In genomic region chr3:46361408-46362283, GRCh38 we compare ENCODE assay signal across 12 cellular contexts. TPM values are rescaled to one million over a fixed set of nuclear protein-coding genes. Genes with fewer than 3 reads are reported as not detected.
DNase-seq lines count a peak whose midpoint lies in the region; ATAC-seq, FAIRE-seq and TF ChIP-seq lines count a peak whose summit lies in the region.
"Had no signal": no experiment of that assay in that cellular context is flagged by ENCODE, and none has a peak within 500 bp of the region (broad histone marks: within the 10 kb centered on the region; RNA-seq: fewer than 3 reads in every experiment).

No MANE protein-coding gene starts in this region.

- POLR2A ChIA-PET in GM12878 (lab: Charles Lee): no interaction called here

- TF ChIP-seq RAD21 in GM12878 (IDR thresholded peaks at IDR 0.05; ENCODE audit: insufficient read depth, low read depth, low read length): no peak

- no peak overlapping the region for H3K18ac ChIP-seq in neuronal stem cell (ENCODE audit: low read length)

- TF ChIP-seq CTCF in DND-41 (IDR thresholded peaks at IDR 0.05; ENCODE audit: borderline replicate concordance, extremely low read depth, low read length, poor library complexity, severe bottlenecking) (no peak), GM12878 (IDR thresholded peaks at IDR 0.05 in 2 of 3, conservative IDR thresholded peaks at IDR 0.05 in 1 of 3; ENCODE audit: control insufficient read depth in 2 of 3, extremely low read depth in 1 of 3, insufficient read depth in 1 of 3, low read depth in 3 of 3, low read length in 3 of 3) (no peak)

- TF ChIP-seq EP300 in GM12878 (IDR thresholded peaks at IDR 0.05; ENCODE audit: borderline replicate concordance in 1 of 2, control insufficient read depth in 1 of 2, low read depth in 2 of 2, low read length in 2 of 2): no peak

- H3K4ac ChIP-seq in neuronal stem cell (ENCODE audit: low read length): no peak overlapping the region

- H2AK5ac ChIP-seq in neuronal stem cell (ENCODE audit: low read depth, low read length): no peak overlapping the region

- no peak for DNase-seq in DND-41
- DNase-seq in M059J (ENCODE audit: low read depth): peak; percentile 81
- no peak for DNase-seq in GM12878 (ENCODE audit: low read depth, low spot score)
- no peak for DNase-seq in neuronal stem cell (ENCODE audit: low spot score)
- no peak for DNase-seq in DMS79 (lab: John Stamatoyannopoulos, UW)
- no peak for DNase-seq in OCI-M2 (lab: John Stamatoyannopoulos, UW; ENCODE audit: unreplicated experiment)
- DNase-seq in NCI-H2081 (lab: John Stamatoyannopoulos, UW): no peak
- DNase-seq in small intestine: no peak
- DNase-seq: activated naive CD8-positive, alpha-beta T cell treated with anti-CD3 and anti-CD28 coated beads for 36 hours; NCI-H146; stimulated activated CD4-positive, alpha-beta T cell treated with anti-CD3 and anti-CD28 coated beads, Interleukin-2, amount 100 ng/mL, for 24 hours had no signal

- no peak for FAIRE-seq in GM12878 (lab: Jason Lieb, UNC)
- no peak for FAIRE-seq in small intestine (lab: Jason Lieb, UNC)
- FAIRE-seq: TTC549 had no signal

- H3K27me3 ChIP-seq in DND-41 (ENCODE audit: insufficient read depth, low read length, poor library complexity) (no peaks in the 10 kb centered on the region), GM12878 (replicated peaks in 1 of 2; ENCODE audit: control insufficient read depth in 2 of 2, insufficient read depth in 2 of 2, low read length in 1 of 2) (no peaks in the 10 kb centered on the region), neuronal stem cell (ENCODE audit: control insufficient read depth in 3 of 3, insufficient read depth in 3 of 3, low read depth in 1 of 3, low read length in 3 of 3) (peaks cover 0 to 6% (median 0%) of the 10 kb centered on the region in 3 experiments), small intestine (ENCODE audit: control insufficient read depth in 2 of 2, insufficient read depth in 2 of 2, low read length in 2 of 2) (no peaks in the 10 kb centered on the region)

- in situ Hi-C loops in GM12878 (cut with MboI): no loop called here

- no peak for TF ChIP-seq POLR2A in GM12878 (IDR thresholded peaks at IDR 0.05; ENCODE audit: low read depth, low read length)

- H2BK12ac ChIP-seq in neuronal stem cell (ENCODE audit: low read length): no peak overlapping the region

- H2BK120ac ChIP-seq in neuronal stem cell (ENCODE audit: low read depth, low read length): no peak overlapping the region

- RAD21 ChIA-PET in GM12878 (lab: Charles Lee; ENCODE audit: unreplicated experiment): interaction anchor here (0.7 to 6.0 kb wide), 6 partner anchors 8 to 154 kb away, joined by 3 to 38 read pairs (median 12); partner anchors contain the start of gene CCR5

- H3K9ac ChIP-seq in DND-41 (ENCODE audit: low read depth, low read length) (no peak overlapping the region), GM12878 (ENCODE audit: control insufficient read depth, insufficient read depth, low read length) (no peak overlapping the region), neuronal stem cell (ENCODE audit: low read depth, low read length, poor library complexity) (no peak overlapping the region)

- intact Hi-C loops in GM12878 (cut with micrococcal nuclease; ENCODE audit: unreplicated experiment): loop anchor here (2.0 kb wide), 1 partner anchor 63 kb away; no protein-coding TSS in a partner anchor

- H2AFZ ChIP-seq in DND-41 (ENCODE audit: low read depth, low read length) (no peak overlapping the region), GM12878 (ENCODE audit: control insufficient read depth, low read depth, low read length) (no peak overlapping the region), neuronal stem cell (ENCODE audit: low read length) (no peak overlapping the region)

- H3K79me1 ChIP-seq in neuronal stem cell (ENCODE audit: low read depth, low read length): no peaks in the 10 kb centered on the region

- H3K4me2 ChIP-seq in DND-41 (ENCODE audit: insufficient read depth, low read length) (no peak overlapping the region), GM12878 (ENCODE audit: control insufficient read depth, insufficient read depth) (peak overlapping the region; percentile 71), neuronal stem cell (ENCODE audit: insufficient read depth, low read length, poor library complexity, severe bottlenecking) (no peak overlapping the region)

- no peak overlapping the region for H3K23ac ChIP-seq in neuronal stem cell (ENCODE audit: low read depth, low read length, poor library complexity)

- H3K36me3 ChIP-seq in DND-41 (ENCODE audit: insufficient read depth, low read length) (no peaks in the 10 kb centered on the region), GM12878 (ENCODE audit: control insufficient read depth in 2 of 2, insufficient read depth in 2 of 2, low read length in 1 of 2) (no peaks in the 10 kb centered on the region), neuronal stem cell (replicated peaks in 1 of 2; ENCODE audit: control insufficient read depth in 2 of 2, insufficient read depth in 2 of 2, low read length in 2 of 2) (no peaks in the 10 kb centered on the region), small intestine (ENCODE audit: control insufficient read depth in 2 of 2, insufficient read depth in 2 of 2, low read length in 2 of 2) (no peaks in the 10 kb centered on the region)

- H3K27ac ChIP-seq in DND-41 (ENCODE audit: low read length) (no peak overlapping the region), GM12878 (ENCODE audit: control insufficient read depth, insufficient read depth) (no peak overlapping the region), neuronal stem cell (replicated peaks; ENCODE audit: low read length) (no peak overlapping the region), small intestine (ENCODE audit: low read depth in 1 of 2, low read length in 1 of 2) (no peak overlapping the region)

- CTCF ChIA-PET in GM12878 (lab: Yijun Ruan, JAX): interaction anchor here (1.3 to 4.0 kb wide), 3 partner anchors 16 to 147 kb away, joined by 3 to 25 read pairs (median 8); no protein-coding TSS in a partner anchor

- WGBS in GM12878 (ENCODE audit: insufficient coverage, insufficient replicate concordance, low lambda C conversion rate, missing lambda C conversion rate): 51% methylated on average over 8 of the region's 8 CpGs
- no CpG with 5 or more reads among the region's 8 CpGs for WGBS in neuronal stem cell (ENCODE audit: extremely low coverage in 2 of 2, insufficient read length in 2 of 2, insufficient replicate concordance in 1 of 2), 2 donors
- 55 to 63% (median 57%) methylated on average over 8 of the region's 8 CpGs for WGBS in small intestine, 3 donors

- H3K4me3 ChIP-seq in DND-41 (ENCODE audit: low read depth in 1 of 2, low read length in 2 of 2): no peak overlapping the region
- H3K4me3 ChIP-seq in GM12878: no peak overlapping the region; the same call in 1 of the 2 replicates
- no peak overlapping the region for H3K4me3 ChIP-seq in neuronal stem cell (ENCODE audit: low read length in 2 of 2)
- no peak overlapping the region for H3K4me3 ChIP-seq in small intestine (ENCODE audit: low read depth in 1 of 2, low read length in 2 of 2)

- ATAC-seq in DND-41 (ENCODE audit: insufficient read depth, low read depth) (peak; percentile 58; the same call in 2 of the 3 replicates), GM12878 (no peak; the same call in 2 of the 3 replicates)

- SMC1A ChIA-PET in GM12878 (lab: Charles Lee; ENCODE audit: uncharacterized antibody, unreplicated experiment): interaction anchor here (1.0 to 4.0 kb wide), 7 partner anchors 9 to 272 kb away, joined by 3 to 23 read pairs (median 4); partner anchors contain the start of gene CCR5

- H3K4me1 ChIP-seq in DND-41 (ENCODE audit: insufficient read depth, low read length) (peaks cover 7% of the 10 kb centered on the region), GM12878 (ENCODE audit: control insufficient read depth, insufficient read depth, low read length) (peaks cover 40% of the 10 kb centered on the region), neuronal stem cell (ENCODE audit: control insufficient read depth in 2 of 2, insufficient read depth in 1 of 2, low read depth in 1 of 2, low read length in 2 of 2) (peaks cover 0 to 8% of the 10 kb centered on the region in 2 donors), small intestine (ENCODE audit: control insufficient read depth in 2 of 2, insufficient read depth in 1 of 2, low read depth in 1 of 2, low read length in 1 of 2) (no peaks in the 10 kb centered on the region)

- H3K79me2 ChIP-seq in DND-41 (ENCODE audit: insufficient read depth, low read length) (no peaks in the 10 kb centered on the region), GM12878 (ENCODE audit: control insufficient read depth, insufficient read depth, low read length) (no peaks in the 10 kb centered on the region)

- H4K8ac ChIP-seq in neuronal stem cell (ENCODE audit: low read depth, low read length): no peak overlapping the region

- H2BK5ac ChIP-seq in neuronal stem cell (ENCODE audit: low read length): no peak overlapping the region

- BruUV-seq in GM12878 (replicated peaks; lab: Mats Ljungman, UMichigan): no TSS peak

- H2BK15ac ChIP-seq in neuronal stem cell (ENCODE audit: low read length): no peak overlapping the region

- H4K20me1 ChIP-seq in DND-41 (ENCODE audit: insufficient read depth, low read length) (no peaks in the 10 kb centered on the region), GM12878 (ENCODE audit: control insufficient read depth, insufficient read depth) (no peaks in the 10 kb centered on the region)

- no peaks in the 10 kb centered on the region for H3K9me3 ChIP-seq in DND-41 (ENCODE audit: insufficient read depth, low read length, severe bottlenecking)
- H3K9me3 ChIP-seq in GM12878 (replicated peaks; ENCODE audit: control insufficient read depth, insufficient read depth, low read length): no peaks in the 10 kb centered on the region
- H3K9me3 ChIP-seq in neuronal stem cell (replicated peaks in 1 of 2; ENCODE audit: control insufficient read depth in 2 of 2, insufficient read depth in 1 of 2, low read depth in 1 of 2, low read length in 2 of 2): peaks cover 0 to 3% of the 10 kb centered on the region in 2 donors
- no peaks in the 10 kb centered on the region for H3K9me3 ChIP-seq in small intestine (ENCODE audit: control insufficient read depth, low read depth)

- H3K14ac ChIP-seq in neuronal stem cell (ENCODE audit: low read length): peak overlapping the region; percentile 25

- no peak overlapping the region for H4K91ac ChIP-seq in neuronal stem cell (ENCODE audit: low read depth, low read length, poor library complexity)

RNA-seq across cellular contexts. Expression of gene CCR2, which starts 7.7 kb away (rescaled TPM):
- 0.12 TPM in 1 of 2 replicates, not detected in the other for total RNA-seq in M059J (2014; rRNA removed; shearing (Covaris generic))
- total RNA-seq in GM12878 (2013; cell fraction: nucleolus; rRNA removed): not detected in 2 replicates
- 3.6 and 4.4 TPM in 2 replicates for total RNA-seq in GM12878 (2014; rRNA removed)
- 4.3 and 4.4 TPM in 2 replicates for total RNA-seq in GM12878 (2014; rRNA removed; fragmentation: Illumina TruSeq; extraction: Trizol)
- 2.5 and 3.5 TPM in 2 replicates for total RNA-seq in GM12878 (2021)
- polyA plus RNA-seq in GM12878 (2011; ENCODE audit: low read depth): 0.18 TPM
- not detected in 2 replicates for polyA plus RNA-seq in GM12878 (2011; rRNA removed)
- not detected in 2 replicates for polyA plus RNA-seq in GM12878 (2011; cell fraction: cytosol; rRNA removed)
- polyA plus RNA-seq in GM12878 (2011; cell fraction: nucleus; rRNA removed): not detected in 2 replicates
- polyA plus RNA-seq in GM12878 (2012): 0.32 and 0.80 TPM in 2 replicates
- polyA plus RNA-seq in GM12878 (2014; fragmentation: Illumina TruSeq; extraction: Trizol): 3.6 and 4.1 TPM in 2 replicates
- 1 to 10 TPM; 2.5 to 4.7 TPM for polyA plus RNA-seq in GM12878 (2014; fragmentation: Nextera tagmentation; extraction: Ambion mirVana)
- 2.1 and 2.7 TPM in 2 replicates for polyA plus RNA-seq in GM12878 (2014; rRNA removed)
- polyA plus RNA-seq in GM12878 (2016; fragmentation: Nextera tagmentation; extraction: Ambion mirVana): 1 to 10 TPM; 1.9 to 2.7 TPM
- not detected in 2 replicates for polyA minus RNA-seq in GM12878 (2011; rRNA and poly(A)+ RNA removed)
- polyA minus RNA-seq in GM12878 (2011; cell fraction: cytosol; rRNA and poly(A)+ RNA removed): not detected in 2 replicates
- not detected in 2 replicates for polyA minus RNA-seq in GM12878 (2011; cell fraction: nucleus; rRNA and poly(A)+ RNA removed)
- not detected for polyA plus RNA-seq in neuronal stem cell (2013, experiment 1 of 2)
- not detected for polyA plus RNA-seq in neuronal stem cell (2013, experiment 2 of 2)
- polyA plus RNA-seq in small intestine: 1 to 10 TPM in 1 of 3 donors, under 1 TPM in 1, not detected in 1; 0.87 to 1.4 TPM

RNA-seq across cellular contexts. Expression of gene CCR5, which starts 9.1 kb away (rescaled TPM):
- total RNA-seq in M059J (2014; rRNA removed; shearing (Covaris generic)): not detected in 2 replicates
- total RNA-seq in GM12878 (2013; cell fraction: nucleolus; rRNA removed): not detected in 2 replicates
- total RNA-seq in GM12878 (2014; rRNA removed): 0.17 and 0.27 TPM in 2 replicates
- 0.92 and 1.2 TPM in 2 replicates for total RNA-seq in GM12878 (2014; rRNA removed; fragmentation: Illumina TruSeq; extraction: Trizol)
- 1.2 TPM in 2 replicates for total RNA-seq in GM12878 (2021)
- polyA plus RNA-seq in GM12878 (2011; ENCODE audit: low read depth): 0.17 TPM
- polyA plus RNA-seq in GM12878 (2011; rRNA removed): not detected in 2 replicates
- polyA plus RNA-seq in GM12878 (2011; cell fraction: cytosol; rRNA removed): not detected in 2 replicates
- polyA plus RNA-seq in GM12878 (2011; cell fraction: nucleus; rRNA removed): not detected in 2 replicates
- 0.21 and 0.24 TPM in 2 replicates for polyA plus RNA-seq in GM12878 (2012)
- 1.6 TPM in 2 replicates for polyA plus RNA-seq in GM12878 (2014; fragmentation: Illumina TruSeq; extraction: Trizol)
- polyA plus RNA-seq in GM12878 (2014; fragmentation: Nextera tagmentation; extraction: Ambion mirVana): under 1 TPM; 0.21 to 0.51 TPM
- polyA plus RNA-seq in GM12878 (2014; rRNA removed): 0.94 and 1.2 TPM in 2 replicates
- under 1 TPM; 0.49 to 0.82 TPM for polyA plus RNA-seq in GM12878 (2016; fragmentation: Nextera tagmentation; extraction: Ambion mirVana)
- polyA minus RNA-seq in GM12878 (2011; rRNA and poly(A)+ RNA removed): not detected in 2 replicates
- not detected in 2 replicates for polyA minus RNA-seq in GM12878 (2011; cell fraction: cytosol; rRNA and poly(A)+ RNA removed)
- polyA minus RNA-seq in GM12878 (2011; cell fraction: nucleus; rRNA and poly(A)+ RNA removed): not detected in 2 replicates
- not detected for polyA plus RNA-seq in neuronal stem cell (2013, experiment 1 of 2)
- not detected for polyA plus RNA-seq in neuronal stem cell (2013, experiment 2 of 2)
- polyA plus RNA-seq in small intestine: under 1 TPM; 0.81 to 0.94 (median 0.89) TPM

RNA-seq across cellular contexts. Expression of gene CCRL2, which starts 45.4 kb away (rescaled TPM):
- total RNA-seq in M059J (2014; rRNA removed; shearing (Covaris generic)): 0.27 and 1.0 TPM in 2 replicates
- total RNA-seq in GM12878 (2013; cell fraction: nucleolus; rRNA removed): not detected in 2 replicates
- total RNA-seq in GM12878 (2014; rRNA removed) (2.1 and 2.3 TPM in 2 replicates), GM12878 (2014; rRNA removed; fragmentation: Illumina TruSeq; extraction: Trizol) (1.8 and 2.2 TPM in 2 replicates), GM12878 (2021) (1.6 and 2.1 TPM in 2 replicates)
- 1.1 TPM for polyA plus RNA-seq in GM12878 (2011; ENCODE audit: low read depth)
- polyA plus RNA-seq in GM12878 (2011; rRNA removed) (0.04 TPM in 1 of 2 replicates, not detected in the other), GM12878 (2014; fragmentation: Illumina TruSeq; extraction: Trizol) (1.7 and 2.1 TPM in 2 replicates), GM12878 (2014; fragmentation: Nextera tagmentation; extraction: Ambion mirVana) (1 to 10 TPM; 1.5 to 2.2 TPM), GM12878 (2014; rRNA removed) (1.6 and 2.5 TPM in 2 replicates), GM12878 (2016; fragmentation: Nextera tagmentation; extraction: Ambion mirVana) (1 to 10 TPM; 1.2 to 1.7 TPM), small intestine (10 to 100 TPM; 11.3 to 13.9 (median 13.0) TPM)
- 0.06 and 0.07 TPM in 2 replicates for polyA plus RNA-seq in GM12878 (2011; cell fraction: cytosol; rRNA removed)
- 0.12 TPM in 1 of 2 replicates, not detected in the other for polyA plus RNA-seq in GM12878 (2011; cell fraction: nucleus; rRNA removed)
- polyA plus RNA-seq in GM12878 (2012): 0.66 and 0.84 TPM in 2 replicates
- 0.52 TPM in 1 of 2 replicates, not detected in the other for polyA minus RNA-seq in GM12878 (2011; rRNA and poly(A)+ RNA removed)
- polyA minus RNA-seq in GM12878 (2011; cell fraction: cytosol; rRNA and poly(A)+ RNA removed): not detected in 2 replicates
- not detected in 2 replicates for polyA minus RNA-seq in GM12878 (2011; cell fraction: nucleus; rRNA and poly(A)+ RNA removed)
- polyA plus RNA-seq in neuronal stem cell (2013, experiment 1 of 2): not detected
- not detected for polyA plus RNA-seq in neuronal stem cell (2013, experiment 2 of 2)
